10 cellular contexts compared by ENCODE assay signal in genomic region chr1:19009882-19010321, GRCh38. TPM values are rescaled to one million over a fixed set of nuclear protein-coding genes. Genes with fewer than 3 reads are reported as not detected.
DNase-seq lines count a peak whose midpoint lies in the region; FAIRE-seq lines count a peak whose summit lies in the region.
"Had no signal": no experiment of that assay in that cellular context is flagged by ENCODE, and none has a peak within 500 bp of the region (broad histone marks: within the 10 kb centered on the region; RNA-seq: fewer than 3 reads in every experiment).

No MANE protein-coding gene starts in this region.

- DNase-seq in RCC 7860 (ENCODE audit: low spot score) (peak; percentile 100), pulmonary artery endothelial cell (ENCODE audit: low read depth, low spot score) (peak; percentile 26), SIG-M5 (lab: John Stamatoyannopoulos, UW) (no peak), NCI-H2029 (lab: John Stamatoyannopoulos, UW) (no peak), occipital lobe (lab: John Stamatoyannopoulos, UW) (no peak)
- DNase-seq in CD8-positive, alpha-beta memory T cell, result no peak
- DNase-seq: psoas muscle, SHP77 treated with DMSO at 0.1 percent for 48 hours had no signal

- H3K27me3 Mint-ChIP-seq in CD8-positive, alpha-beta memory T cell, result peaks cover 4 to 16% of the 10 kb centered on the region in 2 donors

- peak overlapping the region in 1 of 8 donors; percentile 93 for H3K27ac Mint-ChIP-seq in CD8-positive, alpha-beta memory T cell

- no peak overlapping the region for H3K4me3 ChIP-seq in esophagus (ENCODE audit: low read depth in 1 of 2, low read length in 2 of 2)
- no peak overlapping the region for H3K4me3 ChIP-seq in CD8-positive, alpha-beta memory T cell (ENCODE audit: low read length)
- H3K4me3 ChIP-seq: psoas muscle had no signal

- WGBS in esophagus, 2 donors, result 76 to 78% methylated on average over 8 of the region's 8 CpGs

- no peaks in the 10 kb centered on the region for H3K9me3 ChIP-seq in esophagus (ENCODE audit: control insufficient read depth in 2 of 2, insufficient read depth in 1 of 2, low read depth in 1 of 2, low read length in 1 of 2)
- H3K9me3 ChIP-seq in CD8-positive, alpha-beta memory T cell (ENCODE audit: low read length), result no peaks in the 10 kb centered on the region
- H3K9me3 ChIP-seq: psoas muscle had no signal

- H3K36me3 ChIP-seq in esophagus (ENCODE audit: control insufficient read depth in 2 of 2, insufficient read depth in 2 of 2, low read length in 1 of 2), result no peaks in the 10 kb centered on the region
- no peaks in the 10 kb centered on the region for H3K36me3 ChIP-seq in CD8-positive, alpha-beta memory T cell (ENCODE audit: insufficient read depth, low read length)

- peak overlapping the region; percentile 85 to 99 for H3K27ac ChIP-seq in esophagus (ENCODE audit: low read depth in 2 of 2, low read length in 1 of 2)
- no peak overlapping the region for H3K27ac ChIP-seq in CD8-positive, alpha-beta memory T cell (ENCODE audit: low read depth, low read length)
- H3K27ac ChIP-seq: psoas muscle had no signal

- H3K36me3 Mint-ChIP-seq in CD8-positive, alpha-beta memory T cell, result no peaks in the 10 kb centered on the region

- CTCF ChIA-PET in CD8-positive, alpha-beta memory T cell (lab: Charles Lee), result interaction anchor here (1.0 to 1.7 kb wide), 4 partner anchors 34 to 96 kb away, joined by 3 to 4 read pairs (median 3); no protein-coding TSS in a partner anchor

- peak overlapping the region in 1 of 7 donors; percentile 20 for H3K4me3 Mint-ChIP-seq in CD8-positive, alpha-beta memory T cell

- H3K27me3 ChIP-seq in esophagus (ENCODE audit: control insufficient read depth in 1 of 2, insufficient read depth in 2 of 2, low read length in 2 of 2), result no peaks in the 10 kb centered on the region
- no peaks in the 10 kb centered on the region for H3K27me3 ChIP-seq in CD8-positive, alpha-beta memory T cell (ENCODE audit: insufficient read depth, low read length, poor library complexity, severe bottlenecking)

- FAIRE-seq in G401.6 (lab: Jason Lieb, UNC), result peak; percentile 96
- FAIRE-seq in RCC 7860 (lab: Jason Lieb, UNC), result peak; percentile 98

- H3K4me1 ChIP-seq in esophagus (ENCODE audit: control insufficient read depth in 2 of 2, insufficient read depth in 2 of 2, low read length in 1 of 2), result peaks cover 15 to 24% of the 10 kb centered on the region in 2 donors
- peaks cover 16% of the 10 kb centered on the region for H3K4me1 ChIP-seq in CD8-positive, alpha-beta memory T cell (ENCODE audit: insufficient read depth, low read length)
- H3K4me1 ChIP-seq: psoas muscle had no signal

- POLR2A ChIA-PET in CD8-positive, alpha-beta memory T cell (lab: Charles Lee), result no interaction called here

- H3K4me1 Mint-ChIP-seq in CD8-positive, alpha-beta memory T cell, result peaks cover 17 to 20% (median 20%) of the 10 kb centered on the region in 3 donors

- H3K9me3 Mint-ChIP-seq in CD8-positive, alpha-beta memory T cell, result no peaks in the 10 kb centered on the region

RNA-seq across cellular contexts. Expression of gene IFFO2, which starts 53.4 kb away (rescaled TPM):
- polyA plus RNA-seq in esophagus, result 10 to 100 TPM; 28.7 to 51.9 TPM
- 23.7 and 24.5 TPM in 2 replicates for total RNA-seq in pulmonary artery endothelial cell
- 5.8 TPM for total RNA-seq in occipital lobe
- total RNA-seq in CD8-positive, alpha-beta memory T cell, result 10 to 100 TPM; 33.1 to 37.7 TPM
- polyA plus RNA-seq in CD8-positive, alpha-beta memory T cell, result 3.2 TPM

Comparison
In these comparisons a context has a peak if more than half of its experiments do, and no peak if none do; other contexts are left out.
1. DNase-seq: peak in RCC 7860 (single experiment) and pulmonary artery endothelial cell (single experiment); none in SIG-M5 (single experiment), NCI-H2029 (single experiment), occipital lobe (single experiment) and CD8-positive, alpha-beta memory T cell (0 of 5).